In the genomic region with DNA sequence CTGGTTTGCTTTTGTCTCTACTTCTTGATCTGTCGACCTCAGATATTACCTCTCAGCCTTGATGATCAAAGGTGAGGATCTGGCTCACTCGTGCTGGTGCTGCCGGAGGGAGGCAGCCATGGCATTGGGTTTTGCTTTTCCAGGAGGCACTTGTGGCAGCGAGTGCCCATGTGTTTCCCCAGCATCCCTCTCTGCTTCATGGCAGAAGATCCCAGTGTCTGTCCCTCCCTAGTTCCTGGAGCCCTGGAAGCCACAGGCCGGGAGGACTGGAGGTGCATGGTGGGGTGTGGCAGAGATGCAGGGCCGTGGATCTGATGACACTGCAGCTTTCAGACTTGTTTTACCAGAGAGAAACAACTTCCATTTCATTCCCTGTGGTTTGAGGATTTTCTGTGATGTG, we compare ENCODE assay signal across 24 cellular contexts.
"Had no signal": no experiment of that assay in that cellular context is flagged by ENCODE, and none has a peak within 500 bp of the region (broad histone marks: within the 10 kb centered on the region; RNA-seq: fewer than 3 reads in every experiment).

No MANE protein-coding gene starts in this region.

- H3K27ac ChIP-seq: left lung, parathyroid adenoma, right atrium auricular region, right lobe of liver, testis, thyroid gland, transverse colon, uterus had no signal

- H3K27ac Mint-ChIP-seq: naive thymus-derived CD4-positive, alpha-beta T cell; natural killer cell treated with Interleukin-12 subunit alpha and Interleukin-12 subunit beta and Interleukin-15 and Interleukin-18, amount 100 ng/mL, for 72 hours; stimulated activated naive B cell treated with anti-CD40 and anti-IgM and Interleukin-4, amounts not matched to agents 10 μg/mL and 1 μg/mL and 100 μg/mL, for 72 hours had no signal

- DNase-seq: immature natural killer cell; kidney; left colon; left lung; midbrain; mucosa of descending colon; naive thymus-derived CD4-positive, alpha-beta T cell; right lobe of liver; stimulated activated CD4-positive, alpha-beta T cell treated with anti-CD3 and anti-CD28 coated beads, Interleukin-12 subunit alpha, Interleukin-12 subunit beta, amount 100 ng/mL, for 4 hours; stimulated activated CD4-positive, alpha-beta T cell treated with anti-CD3 and anti-CD28 coated beads, Interleukin-15, amount 100 ng/mL, for 24 hours; stimulated activated CD4-positive, alpha-beta T cell treated with anti-CD3 and anti-CD28 coated beads, Interleukin-2, amount 100 ng/mL, for 24 hours; stimulated activated CD4-positive, alpha-beta T cell treated with anti-CD3 and anti-CD28 coated beads, Interleukin-4, amount 100 ng/mL, for 1 hour; stimulated activated naive B cell treated with anti-CD40 and anti-IgM and Interleukin-4, amounts not matched to agents 10 μg/mL and 1 μg/mL and 100 μg/mL, for 72 hours; stimulated activated naive CD8-positive, alpha-beta T cell treated with anti-CD3 and anti-CD28 coated beads, Interleukin-15, Interleukin-2, amounts not matched to agents 100 U/mL and 50 U/mL, for 24 hours; stomach; testis; thyroid gland; transverse colon; uterus had no signal

- H3K36me3 ChIP-seq: left lung, right atrium auricular region, right lobe of liver, stomach, thyroid gland, transverse colon, uterus had no signal

- H3K9me3 ChIP-seq: left lung, mucosa of descending colon, right atrium auricular region, right lobe of liver, stomach, testis, thyroid gland, transverse colon, uterus had no signal

- H3K9me3 Mint-ChIP-seq: natural killer cell treated with Interleukin-12 subunit alpha and Interleukin-12 subunit beta and Interleukin-15 and Interleukin-18, amount 100 ng/mL, for 72 hours; stimulated activated naive B cell treated with anti-CD40 and anti-IgM and Interleukin-4, amounts not matched to agents 10 μg/mL and 1 μg/mL and 100 μg/mL, for 72 hours had no signal

- ATAC-seq: left colon; left lung; mucosa of descending colon; naive thymus-derived CD4-positive, alpha-beta T cell; natural killer cell treated with Interleukin-12 subunit alpha and Interleukin-12 subunit beta and Interleukin-15 and Interleukin-18, amount 100 ng/mL, for 72 hours; right lobe of liver; stimulated activated naive B cell treated with anti-CD40 and anti-IgM and Interleukin-4, amounts not matched to agents 10 μg/mL and 1 μg/mL and 100 μg/mL, for 72 hours; stimulated activated naive CD8-positive, alpha-beta T cell treated with anti-CD3 and anti-CD28 coated beads, Interleukin-15, Interleukin-2, amounts not matched to agents 100 U/mL and 50 U/mL, for 24 hours had no signal

- H3K4me3 Mint-ChIP-seq: immature natural killer cell; naive thymus-derived CD4-positive, alpha-beta T cell; natural killer cell treated with Interleukin-12 subunit alpha and Interleukin-12 subunit beta and Interleukin-15 and Interleukin-18, amount 100 ng/mL, for 72 hours; stimulated activated naive B cell treated with anti-CD40 and anti-IgM and Interleukin-4, amounts not matched to agents 10 μg/mL and 1 μg/mL and 100 μg/mL, for 72 hours had no signal

- H3K36me3 Mint-ChIP-seq: natural killer cell treated with Interleukin-12 subunit alpha and Interleukin-12 subunit beta and Interleukin-15 and Interleukin-18, amount 100 ng/mL, for 72 hours; stimulated activated naive B cell treated with anti-CD40 and anti-IgM and Interleukin-4, amounts not matched to agents 10 μg/mL and 1 μg/mL and 100 μg/mL, for 72 hours had no signal

- H3K4me1 ChIP-seq: parathyroid adenoma, right lobe of liver had no signal

- H3K4me3 ChIP-seq: left lung, lung, mucosa of descending colon, right atrium auricular region, right lobe of liver, smooth muscle cell, stomach, testis, thyroid gland, transverse colon, uterus had no signal

- H3K27me3 ChIP-seq: right atrium auricular region, right lobe of liver, stomach, testis, thyroid gland, uterus had no signal
